In genomic region chr12:7933255-7933726, GRCh38 we compare ENCODE assay signal across 8 cellular contexts. TPM values are rescaled to one million over a fixed set of nuclear protein-coding genes. Genes with fewer than 3 reads are reported as not detected.
DNase-seq lines count a peak whose midpoint lies in the region; ATAC-seq and TF ChIP-seq lines count a peak whose summit lies in the region.

No MANE protein-coding gene starts in this region.

- peaks cover 0 to 23% of the 10 kb centered on the region in 2 donors for H3K4me1 ChIP-seq in thoracic aorta (ENCODE audit: control insufficient read depth in 1 of 2, low read depth in 2 of 2)

- H3K36me3 Mint-ChIP-seq in glutamatergic neuron (ENCODE audit: unreplicated experiment), result no peaks in the 10 kb centered on the region

- peak overlapping the region; percentile 25 to 61 for H3K27ac ChIP-seq in thoracic aorta

- peaks cover 12% of the 10 kb centered on the region for H3K36me3 ChIP-seq in thoracic aorta

- H3K27ac Mint-ChIP-seq in glutamatergic neuron (ENCODE audit: unreplicated experiment), result no peak overlapping the region

- peaks cover 8% of the 10 kb centered on the region for H3K4me1 Mint-ChIP-seq in glutamatergic neuron (ENCODE audit: low read depth, unreplicated experiment)

- H3K9me3 Mint-ChIP-seq in glutamatergic neuron (ENCODE audit: unreplicated experiment), result peaks cover 2% of the 10 kb centered on the region

- H3K4me3 ChIP-seq in thoracic aorta, result peak overlapping the region; percentile 78

- DNase-seq in EH (ENCODE audit: low read depth) (peak; percentile 94), KG1 (lab: John Stamatoyannopoulos, UW) (peak; percentile 84), SHP77 treated with DMSO at 0.1 percent for 48 hours (lab: John Stamatoyannopoulos, UW) (peak; percentile 27), glutamatergic neuron (peak; percentile 69), omental fat pad (ENCODE audit: low spot score) (no peak), thoracic aorta (ENCODE audit: low spot score) (peak; percentile 47)
- DNase-seq in activated gamma-delta T cell treated with anti-CD3 and anti-CD28 coated beads, Interleukin-2, amount 50 U/mL, for 16 hours (ENCODE audit: low read depth), result peak; percentile 57

- ATAC-seq in GM21737 (IDR thresholded peaks at IDR 0.05; ENCODE audit: unreplicated experiment) (peak; percentile 58), omental fat pad (ENCODE audit: low FRiP score) (peak; percentile 86), thoracic aorta (ENCODE audit: insufficient number of reproducible peaks, low FRiP score, low read depth) (peak; percentile 80)

- H3K27me3 Mint-ChIP-seq in glutamatergic neuron (ENCODE audit: unreplicated experiment), result no peaks in the 10 kb centered on the region

- H3K27me3 ChIP-seq in thoracic aorta (replicated peaks; ENCODE audit: insufficient read depth), result no peaks in the 10 kb centered on the region

- TF ChIP-seq CTCF in glutamatergic neuron (IDR thresholded peaks at IDR 0.05; ENCODE audit: partially characterized antibody, unreplicated experiment), result peak; percentile 21
- no peak for TF ChIP-seq CTCF in omental fat pad (IDR thresholded peaks at IDR 0.05)
- peak; percentile 54 for TF ChIP-seq CTCF in thoracic aorta (IDR thresholded peaks at IDR 0.05)

- H3K9me3 ChIP-seq in thoracic aorta, result no peaks in the 10 kb centered on the region

- H3K4me3 Mint-ChIP-seq in glutamatergic neuron (ENCODE audit: unreplicated experiment), result no peak overlapping the region

RNA-seq across cellular contexts. Expression of gene SLC2A3, which starts 2.7 kb away (rescaled TPM):
- total RNA-seq in glutamatergic neuron (ENCODE audit: unreplicated experiment), result 291 TPM
- total RNA-seq in omental fat pad, result 100 to 1,000 TPM in 3 of 4 donors, 10 to 100 TPM in 1; 72.5 to 156 (median 135) TPM
- total RNA-seq in thoracic aorta, result 100 to 1,000 TPM in 1 of 2 donors, 10 to 100 TPM in 1; 47.7 to 136 TPM

Comparison
In these comparisons a context has a peak if more than half of its experiments do, and no peak if none do; other contexts are left out.
1. CTCF ChIP-seq: peak in glutamatergic neuron (single experiment) and thoracic aorta (single experiment); none in omental fat pad (0 of 3).
2. Peak in every context shown above with its lines, with median percentiles within 50 percentile points of each other: ATAC-seq.